ENCODE assay signal across 12 cellular contexts in genomic region chr6:165574770-165575549, GRCh38.
DNase-seq lines count a peak whose midpoint lies in the region; ATAC-seq and TF ChIP-seq lines count a peak whose summit lies in the region.
"Had no signal": no experiment of that assay in that cellular context is flagged by ENCODE, and none has a peak within 500 bp of the region (broad histone marks: within the 10 kb centered on the region; RNA-seq: fewer than 3 reads in every experiment).

No MANE protein-coding gene starts in this region.

- no peak overlapping the region for H3K4me3 ChIP-seq in cardiac fibroblast (replicated peaks in 1 of 2; ENCODE audit: low read depth in 2 of 2, low read length in 2 of 2)

- ATAC-seq in GM18909 (IDR thresholded peaks at IDR 0.05; ENCODE audit: poor library complexity, unreplicated experiment) (peak; percentile 36), HG03378 (IDR thresholded peaks at IDR 0.05; ENCODE audit: unreplicated experiment) (peak; percentile 47), omental fat pad (ENCODE audit: low FRiP score) (peak; percentile 65)
- ATAC-seq: CD8-positive, alpha-beta T cell; naive thymus-derived CD4-positive, alpha-beta T cell had no signal

- TF ChIP-seq CTCF in cardiac fibroblast (IDR thresholded peaks at IDR 0.05; ENCODE audit: low read depth, low read length) (no peak), omental fat pad (IDR thresholded peaks at IDR 0.05) (no peak)

- DNase-seq in cardiac fibroblast (ENCODE audit: low read depth in 2 of 2), result peak; percentile 34 to 78
- no peak for DNase-seq in omental fat pad (ENCODE audit: low spot score)
- DNase-seq in NCI-H774 (lab: John Stamatoyannopoulos, UW), result no peak
- no peak for DNase-seq in epidermal melanocyte (ENCODE audit: insufficient read length, low spot score)
- DNase-seq in midbrain (lab: John Stamatoyannopoulos, UW), result no peak
- DNase-seq in GM19240 (ENCODE audit: insufficient read length, low spot score), result no peak
- DNase-seq: CD8-positive, alpha-beta T cell; naive thymus-derived CD4-positive, alpha-beta T cell; NK-92 treated with Interleukin-12 subunit alpha and Interleukin-12 subunit beta, amount 100 ng/mL, for 24 hours; stimulated activated CD4-positive, alpha-beta T cell treated with anti-CD3 and anti-CD28 coated beads, Interleukin-15, amount 100 ng/mL, for 24 hours had no signal

Comparison
In these comparisons a context has a peak if more than half of its experiments do, and no peak if none do; other contexts are left out.
1. DNase-seq: peak in cardiac fibroblast (2 of 2); none in omental fat pad (single experiment), NCI-H774 (single experiment), epidermal melanocyte (single experiment), midbrain (single experiment) and GM19240 (single experiment).
2. Peak in every context shown above with its lines, with median percentiles within 50 percentile points of each other: ATAC-seq.